Comparison of ENCODE assay signal across 28 cellular contexts in genomic region chr15:70476441-70476840, GRCh38.
"Had no signal": no experiment of that assay in that cellular context is flagged by ENCODE, and none has a peak within 500 bp of the region (broad histone marks: within the 10 kb centered on the region; RNA-seq: fewer than 3 reads in every experiment).

No MANE protein-coding gene starts in this region.

- H3K36me3 ChIP-seq: ascending aorta, cardiac muscle cell, gastrocnemius medialis, left ventricle myocardium inferior, prostate gland, transverse colon had no signal

- H3K9me3 Mint-ChIP-seq: activated naive CD4-positive, alpha-beta T cell treated with anti-CD3 and anti-CD28 coated beads, Interleukin-2, amount 10 ng/mL, durations not matched to agents 7 days and 5 days; activated naive CD8-positive, alpha-beta T cell treated with anti-CD3 and anti-CD28 coated beads, Interleukin-2, amount 10 ng/mL, durations not matched to agents 7 days and 5 days; effector memory CD8-positive, alpha-beta T cell had no signal

- H3K4me3 Mint-ChIP-seq: activated CD4-positive, alpha-beta T cell treated with anti-CD3 and anti-CD28 coated beads for 36 hours; activated CD8-positive, alpha-beta memory T cell treated with anti-CD3 and anti-CD28 coated beads, Interleukin-2, amount 10 ng/mL, durations not matched to agents 7 days and 5 days; activated CD8-positive, alpha-beta T cell treated with anti-CD3 and anti-CD28 coated beads, Interleukin-2, amount 10 ng/mL, durations not matched to agents 7 days and 5 days; activated naive CD4-positive, alpha-beta T cell treated with anti-CD3 and anti-CD28 coated beads, Interleukin-2, amount 10 ng/mL, durations not matched to agents 7 days and 5 days; activated naive CD8-positive, alpha-beta T cell treated with anti-CD3 and anti-CD28 coated beads, Interleukin-2, amount 10 ng/mL, durations not matched to agents 7 days and 5 days; brain; effector memory CD8-positive, alpha-beta T cell had no signal

- H3K4me3 ChIP-seq: ascending aorta, cardiac muscle cell, coronary artery, gastrocnemius medialis, left ventricle myocardium inferior, prostate gland, skin epidermis, testis, transverse colon had no signal

- DNase-seq: activated CD4-positive, alpha-beta T cell treated with anti-CD3 and anti-CD28 coated beads for 36 hours; activated CD4-positive, CD25-positive, alpha-beta regulatory T cell; activated CD8-positive, alpha-beta memory T cell treated with anti-CD3 and anti-CD28 coated beads, Interleukin-2, amount 10 ng/mL, durations not matched to agents 7 days and 5 days; activated CD8-positive, alpha-beta T cell treated with anti-CD3 and anti-CD28 coated beads, Interleukin-2, amount 10 ng/mL, durations not matched to agents 7 days and 5 days; activated gamma-delta T cell; activated naive CD4-positive, alpha-beta T cell treated with anti-CD3 and anti-CD28 coated beads, Interleukin-2, amount 10 ng/mL, durations not matched to agents 7 days and 5 days; cerebellar nuclear complex; effector memory CD8-positive, alpha-beta T cell; erythroblast; gastrocnemius medialis; glutamatergic neuron; left ventricle myocardium inferior; mammary epithelial cell; naive thymus-derived CD4-positive, alpha-beta T cell; retina; stimulated activated CD4-positive, alpha-beta T cell treated with anti-CD3 and anti-CD28 coated beads, Interleukin-12 subunit alpha, Interleukin-12 subunit beta, amount 100 ng/mL, for 4 hours; stimulated activated CD4-positive, alpha-beta T cell treated with anti-CD3 and anti-CD28 coated beads, Interleukin-4, amount 100 ng/mL, for 1 hour; stimulated activated naive CD8-positive, alpha-beta T cell treated with anti-CD3 and anti-CD28 coated beads, Interleukin-15, Interleukin-2, amounts not matched to agents 100 U/mL and 50 U/mL, for 24 hours; testis; transverse colon had no signal

- H3K4me1 ChIP-seq: testis had no signal

- H3K9me3 ChIP-seq: ascending aorta, gastrocnemius medialis, left ventricle myocardium inferior, prostate gland, testis, transverse colon had no signal

- ATAC-seq: activated CD4-positive, alpha-beta T cell treated with anti-CD3 and anti-CD28 coated beads for 36 hours; activated CD8-positive, alpha-beta memory T cell treated with anti-CD3 and anti-CD28 coated beads, Interleukin-2, amount 10 ng/mL, durations not matched to agents 7 days and 5 days; activated CD8-positive, alpha-beta T cell treated with anti-CD3 and anti-CD28 coated beads, Interleukin-2, amount 10 ng/mL, durations not matched to agents 7 days and 5 days; effector memory CD8-positive, alpha-beta T cell; gastrocnemius medialis; naive thymus-derived CD4-positive, alpha-beta T cell; sciatic nerve; stimulated activated naive CD8-positive, alpha-beta T cell treated with anti-CD3 and anti-CD28 coated beads, Interleukin-15, Interleukin-2, amounts not matched to agents 100 U/mL and 50 U/mL, for 24 hours had no signal

- H3K36me3 Mint-ChIP-seq: activated naive CD4-positive, alpha-beta T cell treated with anti-CD3 and anti-CD28 coated beads, Interleukin-2, amount 10 ng/mL, durations not matched to agents 7 days and 5 days; activated naive CD8-positive, alpha-beta T cell treated with anti-CD3 and anti-CD28 coated beads, Interleukin-2, amount 10 ng/mL, durations not matched to agents 7 days and 5 days; brain had no signal

- H3K27ac ChIP-seq: cardiac muscle cell, gastrocnemius medialis, left ventricle myocardium inferior, prostate gland, testis, transverse colon had no signal

- H3K27me3 ChIP-seq: ascending aorta, cardiac muscle cell, gastrocnemius medialis, testis, transverse colon had no signal
